ENCODE assay signal across 1 cellular context in the genomic region with DNA sequence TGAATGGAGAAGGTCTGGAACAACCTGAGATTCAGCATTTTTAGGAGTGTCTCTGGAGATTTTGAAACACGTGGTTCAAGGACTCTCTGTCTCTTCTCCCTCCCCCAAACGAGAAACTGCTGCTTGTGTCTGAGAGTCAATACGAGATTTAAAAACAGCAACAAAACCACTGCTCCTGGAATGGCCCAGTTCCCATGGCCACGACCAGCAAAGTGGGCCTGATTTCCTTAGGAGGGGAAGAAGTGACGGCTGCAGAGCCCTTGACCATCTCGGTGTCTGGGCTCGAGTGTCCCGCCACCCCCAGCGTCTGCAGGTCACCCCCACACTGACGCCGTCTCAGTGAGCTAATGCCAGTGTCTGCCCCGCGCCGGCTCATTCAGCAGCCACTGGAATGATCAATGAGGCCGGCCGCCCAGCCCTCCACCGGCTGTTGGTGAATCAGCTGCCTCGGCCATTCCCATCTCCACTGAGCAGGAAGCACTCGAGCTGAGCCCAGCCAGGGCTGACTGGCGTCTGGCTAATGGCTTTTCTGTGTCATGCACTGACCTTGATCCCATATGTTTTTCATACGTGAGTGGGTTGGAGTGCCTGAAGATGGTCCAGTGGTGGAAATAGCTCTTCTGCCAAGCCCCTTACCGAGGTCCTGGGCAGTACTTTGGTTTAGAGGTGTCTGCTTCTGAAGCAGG.
A peak's percentile ranks its signal among the peaks of the same experiment; 100 is the strongest.
TF ChIP-seq lines count a peak whose summit lies in the region.

No MANE protein-coding gene starts in this region.

TF ChIP-seq in HepG2, 621 proteins besides CTCF, POLR2A, EP300 and RAD21 (continued from another document and continues in another):
- no peak for TF ChIP-seq HINFP (CRISPR knock-in tag; IDR thresholded peaks at IDR 0.05; ENCODE audit: low read depth)
- no peak for TF ChIP-seq CBX1 (IDR thresholded peaks at IDR 0.05; ENCODE audit: low read depth)
- TF ChIP-seq ZNF296 (CRISPR knock-in tag; conservative IDR thresholded peaks at IDR 0.05), result no peak
- peak; percentile 53; the same call in 1 of the 2 replicates for TF ChIP-seq ZNF629 (CRISPR knock-in tag; conservative IDR thresholded peaks at IDR 0.05)
- TF ChIP-seq, protein P1, sequence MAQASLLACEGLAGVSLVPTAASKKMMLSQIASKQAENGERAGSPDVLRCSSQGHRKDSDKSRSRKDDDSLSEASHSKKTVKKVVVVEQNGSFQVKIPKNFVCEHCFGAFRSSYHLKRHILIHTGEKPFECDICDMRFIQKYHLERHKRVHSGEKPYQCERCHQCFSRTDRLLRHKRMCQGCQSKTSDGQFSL (CRISPR knock-in tag; IDR thresholded peaks at IDR 0.05), result no peak
- no peak for TF ChIP-seq RBM39 (IDR thresholded peaks at IDR 0.05; ENCODE audit: low read depth, low read length, poor library complexity, severe bottlenecking)
- TF ChIP-seq, protein P2, sequence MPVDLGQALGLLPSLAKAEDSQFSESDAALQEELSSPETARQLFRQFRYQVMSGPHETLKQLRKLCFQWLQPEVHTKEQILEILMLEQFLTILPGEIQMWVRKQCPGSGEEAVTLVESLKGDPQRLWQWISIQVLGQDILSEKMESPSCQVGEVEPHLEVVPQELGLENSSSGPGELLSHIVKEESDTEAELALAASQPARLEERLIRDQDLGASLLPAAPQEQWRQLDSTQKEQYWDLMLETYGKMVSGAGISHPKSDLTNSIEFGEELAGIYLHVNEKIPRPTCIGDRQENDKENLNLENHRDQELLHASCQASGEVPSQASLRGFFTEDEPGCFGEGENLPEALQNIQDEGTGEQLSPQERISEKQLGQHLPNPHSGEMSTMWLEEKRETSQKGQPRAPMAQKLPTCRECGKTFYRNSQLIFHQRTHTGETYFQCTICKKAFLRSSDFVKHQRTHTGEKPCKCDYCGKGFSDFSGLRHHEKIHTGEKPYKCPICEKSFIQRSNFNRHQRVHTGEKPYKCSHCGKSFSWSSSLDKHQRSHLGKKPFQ (CRISPR knock-in tag; IDR thresholded peaks at IDR 0.05; ENCODE audit: insufficient replicate concordance), result no peak
- TF ChIP-seq JUNB (CRISPR knock-in tag; IDR thresholded peaks at IDR 0.05; ENCODE audit: borderline replicate concordance), result no peak
- TF ChIP-seq ZNF335 (CRISPR knock-in tag; IDR thresholded peaks at IDR 0.05), result 0 out of 2 replicates have a peak, but pooled peaks have one; percentile 67
- TF ChIP-seq MTF1 (CRISPR knock-in tag; IDR thresholded peaks at IDR 0.05), result no peak
- TF ChIP-seq NCOA2 (CRISPR knock-in tag; IDR thresholded peaks at IDR 0.05), result no peak; the same call in 1 of the 2 replicates
- TF ChIP-seq, protein P3, sequence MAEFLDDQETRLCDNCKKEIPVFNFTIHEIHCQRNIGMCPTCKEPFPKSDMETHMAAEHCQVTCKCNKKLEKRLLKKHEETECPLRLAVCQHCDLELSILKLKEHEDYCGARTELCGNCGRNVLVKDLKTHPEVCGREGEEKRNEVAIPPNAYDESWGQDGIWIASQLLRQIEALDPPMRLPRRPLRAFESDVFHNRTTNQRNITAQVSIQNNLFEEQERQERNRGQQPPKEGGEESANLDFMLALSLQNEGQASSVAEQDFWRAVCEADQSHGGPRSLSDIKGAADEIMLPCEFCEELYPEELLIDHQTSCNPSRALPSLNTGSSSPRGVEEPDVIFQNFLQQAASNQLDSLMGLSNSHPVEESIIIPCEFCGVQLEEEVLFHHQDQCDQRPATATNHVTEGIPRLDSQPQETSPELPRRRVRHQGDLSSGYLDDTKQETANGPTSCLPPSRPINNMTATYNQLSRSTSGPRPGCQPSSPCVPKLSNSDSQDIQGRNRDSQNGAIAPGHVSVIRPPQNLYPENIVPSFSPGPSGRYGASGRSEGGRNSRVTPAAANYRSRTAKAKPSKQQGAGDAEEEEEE (CRISPR knock-in tag; IDR thresholded peaks at IDR 0.05; ENCODE audit: borderline replicate concordance), result no peak
- no peak for TF ChIP-seq NBN (conservative IDR thresholded peaks at IDR 0.05)
- peak; percentile 76 for TF ChIP-seq GATAD2A (CRISPR knock-in tag; IDR thresholded peaks at IDR 0.05)
- 0 out of 2 replicates have a peak, but pooled peaks have one; percentile 50 for TF ChIP-seq ZMAT3 (CRISPR knock-in tag; conservative IDR thresholded peaks at IDR 0.05)
- no peak for TF ChIP-seq FOXM1 (CRISPR knock-in tag; IDR thresholded peaks at IDR 0.05)
- TF ChIP-seq DNMT1 (CRISPR knock-in tag; IDR thresholded peaks at IDR 0.05), result no peak
- TF ChIP-seq ZNF614 (CRISPR knock-in tag; IDR thresholded peaks at IDR 0.05; ENCODE audit: borderline replicate concordance), result peak; percentile 79; the same call in 1 of the 2 replicates
- no peak for TF ChIP-seq ZNF549 (CRISPR knock-in tag; IDR thresholded peaks at IDR 0.05)
- TF ChIP-seq MEF2D (CRISPR knock-in tag; IDR thresholded peaks at IDR 0.05), result peak; percentile 79
- TF ChIP-seq ZFP36 (IDR thresholded peaks at IDR 0.05; ENCODE audit: borderline replicate concordance, low read depth, low read length, partially characterized antibody), result no peak
- TF ChIP-seq ZNF7 (CRISPR knock-in tag; IDR thresholded peaks at IDR 0.05), result no peak
- no peak for TF ChIP-seq ZNF839 (CRISPR knock-in tag; IDR thresholded peaks at IDR 0.05; ENCODE audit: borderline replicate concordance)
- TF ChIP-seq HNF4G (IDR thresholded peaks at IDR 0.05; ENCODE audit: borderline replicate concordance, low read depth, low read length), result no peak
- no peak for TF ChIP-seq HNF4G (CRISPR knock-in tag; IDR thresholded peaks at IDR 0.05; ENCODE audit: borderline replicate concordance, low read depth)
- TF ChIP-seq POLR2G (IDR thresholded peaks at IDR 0.05; ENCODE audit: low read depth, low read length), result no peak
- no peak for TF ChIP-seq SRSF1 (optimal IDR thresholded peaks at IDR 0.05; ENCODE audit: low read depth, low read length)
- TF ChIP-seq ZNF260 (CRISPR knock-in tag; IDR thresholded peaks at IDR 0.05; ENCODE audit: borderline replicate concordance, low read depth), result no peak
- TF ChIP-seq BRCA1 (CRISPR knock-in tag; IDR thresholded peaks at IDR 0.05), result 0 out of 2 replicates have a peak, but pooled peaks have one; percentile 41
- peak; percentile 49 for TF ChIP-seq MED1 (CRISPR knock-in tag; IDR thresholded peaks at IDR 0.05)
- TF ChIP-seq HOXA3 (CRISPR knock-in tag; IDR thresholded peaks at IDR 0.05), result peak; percentile 53; the same call in 1 of the 2 replicates
- TF ChIP-seq SETDB1 (CRISPR knock-in tag; IDR thresholded peaks at IDR 0.05; ENCODE audit: borderline replicate concordance), result no peak
- no peak for TF ChIP-seq MLXIP (CRISPR knock-in tag; IDR thresholded peaks at IDR 0.05; ENCODE audit: borderline replicate concordance)
- no peak for TF ChIP-seq ZNF784 (CRISPR knock-in tag; IDR thresholded peaks at IDR 0.05; ENCODE audit: borderline replicate concordance)
- TF ChIP-seq PAWR (CRISPR knock-in tag; IDR thresholded peaks at IDR 0.05; ENCODE audit: borderline replicate concordance), result no peak
- TF ChIP-seq ZNF143 (CRISPR knock-in tag; IDR thresholded peaks at IDR 0.05), result no peak
- TF ChIP-seq IRF2 (CRISPR knock-in tag; IDR thresholded peaks at IDR 0.05), result peak; percentile 76; the same call in 1 of the 2 replicates
- TF ChIP-seq SRSF4 (IDR thresholded peaks at IDR 0.05; ENCODE audit: low read depth, low read length, poor library complexity, severe bottlenecking), result no peak
- TF ChIP-seq, protein P4, sequence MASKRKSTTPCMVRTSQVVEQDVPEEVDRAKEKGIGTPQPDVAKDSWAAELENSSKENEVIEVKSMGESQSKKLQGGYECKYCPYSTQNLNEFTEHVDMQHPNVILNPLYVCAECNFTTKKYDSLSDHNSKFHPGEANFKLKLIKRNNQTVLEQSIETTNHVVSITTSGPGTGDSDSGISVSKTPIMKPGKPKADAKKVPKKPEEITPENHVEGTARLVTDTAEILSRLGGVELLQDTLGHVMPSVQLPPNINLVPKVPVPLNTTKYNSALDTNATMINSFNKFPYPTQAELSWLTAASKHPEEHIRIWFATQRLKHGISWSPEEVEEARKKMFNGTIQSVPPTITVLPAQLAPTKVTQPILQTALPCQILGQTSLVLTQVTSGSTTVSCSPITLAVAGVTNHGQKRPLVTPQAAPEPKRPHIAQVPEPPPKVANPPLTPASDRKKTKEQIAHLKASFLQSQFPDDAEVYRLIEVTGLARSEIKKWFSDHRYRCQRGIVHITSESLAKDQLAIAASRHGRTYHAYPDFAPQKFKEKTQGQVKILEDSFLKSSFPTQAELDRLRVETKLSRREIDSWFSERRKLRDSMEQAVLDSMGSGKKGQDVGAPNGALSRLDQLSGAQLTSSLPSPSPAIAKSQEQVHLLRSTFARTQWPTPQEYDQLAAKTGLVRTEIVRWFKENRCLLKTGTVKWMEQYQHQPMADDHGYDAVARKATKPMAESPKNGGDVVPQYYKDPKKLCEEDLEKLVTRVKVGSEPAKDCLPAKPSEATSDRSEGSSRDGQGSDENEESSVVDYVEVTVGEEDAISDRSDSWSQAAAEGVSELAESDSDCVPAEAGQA (IDR thresholded peaks at IDR 0.05; ENCODE audit: low read depth), result no peak; the same call in 1 of the 2 replicates
- TF ChIP-seq, protein P4 (CRISPR knock-in tag; IDR thresholded peaks at IDR 0.05; ENCODE audit: borderline replicate concordance), result no peak
